In the genomic region with DNA sequence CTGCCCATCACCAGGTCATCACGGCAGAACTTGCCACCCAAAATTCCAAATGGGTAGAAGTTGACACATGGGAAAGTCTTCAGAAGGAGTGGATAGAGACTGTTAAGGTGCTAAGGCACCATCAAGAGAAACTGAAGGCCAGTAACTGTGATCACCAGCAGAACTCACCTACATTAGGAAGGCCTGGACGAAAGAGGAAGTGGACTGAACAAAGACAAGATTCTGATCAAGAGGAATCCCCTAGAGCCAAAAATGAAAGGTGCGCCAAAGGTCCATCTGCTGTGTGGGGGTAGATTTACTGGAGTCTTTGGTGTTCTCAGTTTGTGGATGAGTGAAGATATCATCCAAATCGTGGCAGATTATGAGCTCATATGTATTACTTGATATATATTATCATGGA, we compare ENCODE assay signal across 31 cellular contexts. TPM values are rescaled to one million over a fixed set of nuclear protein-coding genes. Genes with fewer than 3 reads are reported as not detected.
DNase-seq lines count a peak whose midpoint lies in the region; ATAC-seq, FAIRE-seq and TF ChIP-seq lines count a peak whose summit lies in the region.
"Had no signal": no experiment of that assay in that cellular context is flagged by ENCODE, and none has a peak within 500 bp of the region (broad histone marks: within the 10 kb centered on the region; RNA-seq: fewer than 3 reads in every experiment).

No MANE protein-coding gene starts in this region.

- H3K36me3 ChIP-seq in breast epithelium, result no peaks in the 10 kb centered on the region
- no peaks in the 10 kb centered on the region for H3K36me3 ChIP-seq in bronchial epithelial cell (ENCODE audit: control insufficient read depth, insufficient read depth, low read length)
- H3K36me3 ChIP-seq: BE2C, MG63 had no signal

- H3K36me3 Mint-ChIP-seq in MCF 10A (ENCODE audit: insufficient read depth, unreplicated experiment), result no peaks in the 10 kb centered on the region
- H3K36me3 Mint-ChIP-seq: CD14-positive monocyte; CD8-positive, alpha-beta memory T cell had no signal

- no peaks in the 10 kb centered on the region for H3K4me1 Mint-ChIP-seq in MCF 10A (ENCODE audit: insufficient read depth, unreplicated experiment)

- peaks cover 7% of the 10 kb centered on the region for H3K9me3 Mint-ChIP-seq in MCF 10A (ENCODE audit: unreplicated experiment)

- POLR2A ChIA-PET in MCF 10A (lab: Yijun Ruan, JAX), result interaction anchor here (0.6 to 2.9 kb wide), 4 partner anchors 8 to 98 kb away, joined by 3 to 21 read pairs (median 6); partner anchors contain the start of gene P3H2

- FAIRE-seq in bronchial epithelial cell (lab: Jason Lieb, UNC), result peak; percentile 52
- FAIRE-seq: GM18507, HepG2 had no signal

- H3K27me3 ChIP-seq in breast epithelium (no peaks in the 10 kb centered on the region), bronchial epithelial cell (ENCODE audit: control insufficient read depth, insufficient read depth, low read length) (no peaks in the 10 kb centered on the region)
- H3K27me3 ChIP-seq: BE2C, MG63 had no signal

- ATAC-seq in HG03432 (IDR thresholded peaks at IDR 0.05; ENCODE audit: unreplicated experiment) (peak; percentile 56), GM19463 (IDR thresholded peaks at IDR 0.05; ENCODE audit: unreplicated experiment) (no peak)
- ATAC-seq: HepG2, Panc1 had no signal

- DNase-seq in MCF 10A (ENCODE audit: unreplicated experiment), result no peak
- DNase-seq in breast epithelium (ENCODE audit: low spot score in 2 of 2), result no peak
- DNase-seq in bronchial epithelial cell (ENCODE audit: low read depth), result no peak
- DNase-seq in dermis blood vessel endothelial cell, result no peak
- DNase-seq in DMS153 treated with DMSO at 0.1 percent for 48 hours (lab: John Stamatoyannopoulos, UW; ENCODE audit: unreplicated experiment), result no peak
- no peak for DNase-seq in HuH-7.5 (ENCODE audit: low spot score)
- DNase-seq: 8988T; ACHN; BE2C; CD8-positive, alpha-beta memory T cell; DMS 273 treated with DMSO at 0.1 percent for 48 hours; DMS79 treated with DMSO at 0.1 percent for 48 hours; GF-D8; H7; KBM-7; MG63; NCI-H1092; NCI-H1417 treated with DMSO at 0.1 percent for 48 hours; NCI-H1694 treated with DMSO at 0.1 percent for 48 hours; NCI-H2081; NCI-H2227 treated with DMSO at 0.1 percent for 48 hours; NCI-H526 treated with DMSO at 0.1 percent for 48 hours; SHP77; T-helper 1 cell had no signal

- TF ChIP-seq CTCF in MCF 10A (IDR thresholded peaks at IDR 0.05; ENCODE audit: unreplicated experiment) (no peak), breast epithelium (IDR thresholded peaks at IDR 0.05) (no peak), bronchial epithelial cell (IDR thresholded peaks at IDR 0.05; ENCODE audit: insufficient read depth, low read length, severe bottlenecking) (no peak)

- no TSS peak for BruUV-seq in MCF 10A (replicated peaks; lab: Mats Ljungman, UMichigan)

- H3K27ac Mint-ChIP-seq in MCF 10A (ENCODE audit: low read depth, unreplicated experiment), result peak overlapping the region; percentile 38
- H3K27ac Mint-ChIP-seq: CD14-positive monocyte had no signal

- no peak overlapping the region for H3K4me3 Mint-ChIP-seq in MCF 10A (ENCODE audit: unreplicated experiment)
- H3K4me3 Mint-ChIP-seq: CD14-positive monocyte; CD8-positive, alpha-beta memory T cell had no signal

- no peaks in the 10 kb centered on the region for H3K9me3 ChIP-seq in breast epithelium
- H3K9me3 ChIP-seq: BE2C had no signal

- no peak overlapping the region for H3K27ac ChIP-seq in breast epithelium
- H3K27ac ChIP-seq: RWPE1 had no signal

- CTCF ChIA-PET in MCF 10A (lab: Yijun Ruan, JAX), result interaction anchor here (0.6 to 1.4 kb wide), 2 partner anchors 8 to 210 kb away, joined by 3 read pairs; no protein-coding TSS in a partner anchor

- H3K4me3 ChIP-seq in breast epithelium (no peak overlapping the region), bronchial epithelial cell (ENCODE audit: low read depth, low read length) (no peak overlapping the region)
- H3K4me3 ChIP-seq: MG63 had no signal

- H3K4me1 ChIP-seq in breast epithelium, result no peaks in the 10 kb centered on the region
- H3K4me1 ChIP-seq: BE2C had no signal

- no peaks in the 10 kb centered on the region for H3K27me3 Mint-ChIP-seq in MCF 10A (ENCODE audit: insufficient read depth, unreplicated experiment)

- no peak for TF ChIP-seq POLR2A in breast epithelium (IDR thresholded peaks at IDR 0.05)

- intact Hi-C loops in MCF 10A (cut with micrococcal nuclease) (no loop called here), breast epithelium (cut with DNase I; ENCODE audit: low total_unique reads) (no loop called here)

RNA-seq across cellular contexts. Expression of gene P3H2, which starts 46.3 kb away (rescaled TPM):
- 19.8 and 60.2 TPM in 2 replicates for total RNA-seq in MCF 10A (2022)
- 10 to 100 TPM in 2 of 3 donors, 1 to 10 TPM in 1; 1.6 to 12.3 (median 10.2) TPM for total RNA-seq in breast epithelium
- total RNA-seq in bronchial epithelial cell, result 7.6 and 14.6 TPM in 2 replicates
- total RNA-seq in dermis blood vessel endothelial cell, result 13.1 and 18.5 TPM in 2 replicates
- total RNA-seq: CD8-positive, alpha-beta memory T cell; HepG2 had no signal
